ENCODE assay signal across 15 cellular contexts in the genomic region with DNA sequence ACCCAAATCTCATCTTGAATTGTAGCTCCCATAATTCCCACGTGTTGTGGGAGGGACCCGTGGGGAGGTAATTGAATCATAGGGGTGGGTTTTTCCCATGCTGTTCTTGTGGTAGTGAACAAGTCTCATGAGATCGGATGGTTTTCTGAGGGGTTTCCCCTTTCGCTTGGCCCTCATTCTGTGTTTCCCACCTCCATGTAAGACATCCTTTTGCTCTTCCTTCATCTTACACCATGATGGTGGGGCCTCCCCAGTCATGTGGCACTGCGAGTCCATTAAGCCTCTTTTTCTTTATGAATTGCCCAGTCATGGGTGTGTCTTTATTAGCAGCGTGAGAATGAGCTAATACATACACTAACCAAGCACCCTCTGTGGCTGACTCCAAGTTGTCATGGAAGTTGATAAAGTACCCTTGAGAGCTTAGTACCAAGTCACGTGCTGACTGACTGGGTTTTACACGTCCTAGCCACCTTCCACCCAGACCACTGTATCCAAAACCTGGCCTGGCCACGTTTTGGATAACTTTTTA.
"Had no signal": no experiment of that assay in that cellular context is flagged by ENCODE, and none has a peak within 500 bp of the region (broad histone marks: within the 10 kb centered on the region; RNA-seq: fewer than 3 reads in every experiment).

No MANE protein-coding gene starts in this region.

- H3K36me3 ChIP-seq: heart right ventricle, left ventricle myocardium inferior, ovary, tibial artery had no signal

- H3K9me3 Mint-ChIP-seq: activated CD4-positive, alpha-beta T cell treated with anti-CD3 and anti-CD28 coated beads, Interleukin-2, amount 10 ng/mL, durations not matched to agents 24 days and 14 days; mesothelial cell of epicardium had no signal

- H3K27ac Mint-ChIP-seq: activated CD4-positive, alpha-beta T cell treated with anti-CD3 and anti-CD28 coated beads, Interleukin-2, amount 10 ng/mL, durations not matched to agents 24 days and 14 days; activated naive CD8-positive, alpha-beta T cell; mesothelial cell of epicardium; T-helper 1 cell treated with Interleukin-12 subunit alpha and Interleukin-12 subunit beta and Interleukin-4 antibody, amounts not matched to agents 30 μg/mL and 1 μg/mL, for 36 hours had no signal

- H3K36me3 Mint-ChIP-seq: activated naive CD8-positive, alpha-beta T cell; mesothelial cell of epicardium had no signal

- H3K9me3 ChIP-seq: heart right ventricle, left ventricle myocardium inferior, ovary, tibial artery had no signal

- H3K27ac ChIP-seq: heart right ventricle, left ventricle myocardium inferior, ovary, tibial artery had no signal

- ATAC-seq: heart right ventricle, SK-N-SH treated with all-trans-retinoic acid at 6 μM for 48 hours had no signal

- H3K4me3 ChIP-seq: heart right ventricle, left ventricle myocardium inferior, ovary, tibial artery had no signal

- H3K4me3 Mint-ChIP-seq: activated CD4-positive, alpha-beta T cell treated with anti-CD3 and anti-CD28 coated beads, Interleukin-2, amount 10 ng/mL, durations not matched to agents 24 days and 14 days; activated naive CD8-positive, alpha-beta T cell; mesothelial cell of epicardium; neural crest cell; T-helper 1 cell treated with Interleukin-12 subunit alpha and Interleukin-12 subunit beta and Interleukin-4 antibody, amounts not matched to agents 30 μg/mL and 1 μg/mL, for 36 hours had no signal

- H3K27me3 ChIP-seq: heart right ventricle, ovary, tibial artery had no signal

- H3K27me3 Mint-ChIP-seq: activated CD4-positive, alpha-beta T cell treated with anti-CD3 and anti-CD28 coated beads, Interleukin-2, amount 10 ng/mL, durations not matched to agents 24 days and 14 days had no signal

- FAIRE-seq: colon, frontal cortex had no signal

- H3K4me1 ChIP-seq: left ventricle myocardium inferior, tibial artery had no signal

- DNase-seq: activated CD4-positive, alpha-beta T cell treated with anti-CD3 and anti-CD28 coated beads, Interleukin-2, amount 10 ng/mL, durations not matched to agents 24 days and 14 days; activated effector memory CD4-positive, alpha-beta T cell treated with Interleukin-2 at 50 U/mL for 16 hours; heart right ventricle; islet precursor cell; left ventricle myocardium inferior; ovary; stimulated activated CD4-positive, alpha-beta T cell treated with anti-CD3 and anti-CD28 coated beads, Interleukin-4, amount 100 ng/mL, for 24 hours; tibial artery had no signal
